31 cellular contexts compared by ENCODE assay signal in genomic region chr20:7420345-7420744, GRCh38.
A peak's percentile ranks its signal among the peaks of the same experiment; 100 is the strongest.
DNase-seq lines count a peak whose midpoint lies in the region; ATAC-seq and TF ChIP-seq lines count a peak whose summit lies in the region.
"Had no signal": no experiment of that assay in that cellular context is flagged by ENCODE, and none has a peak within 500 bp of the region (broad histone marks: within the 10 kb centered on the region; RNA-seq: fewer than 3 reads in every experiment).

No MANE protein-coding gene starts in this region.

- TF ChIP-seq CTCF in WTC11 (IDR thresholded peaks at IDR 0.05) (no peak), colonic mucosa (IDR thresholded peaks at IDR 0.05) (no peak)

- H3K18ac ChIP-seq in neuronal stem cell (ENCODE audit: low read length): no peak overlapping the region

- no peak overlapping the region for H2BK5ac ChIP-seq in neuronal stem cell (ENCODE audit: low read length)

- H3K27me3 Mint-ChIP-seq in WTC11 (ENCODE audit: low read depth): no peaks in the 10 kb centered on the region
- H3K27me3 Mint-ChIP-seq: B cell; CD4-positive, alpha-beta memory T cell; CD4-positive, alpha-beta T cell; CD4-positive, CD25-positive, alpha-beta regulatory T cell; CD8-positive, alpha-beta memory T cell had no signal

- no peak overlapping the region for H3K4me3 ChIP-seq in neuronal stem cell (ENCODE audit: low read length in 2 of 2)
- H3K4me3 ChIP-seq in colonic mucosa: no peak overlapping the region
- H3K4me3 ChIP-seq: A549; BLaER1; BLaER1 treated with 17β-estradiol and CSF1 and Interleukin-3, amounts not matched to agents 10 nM and 100 nM had no signal

- no peaks in the 10 kb centered on the region for H3K4me1 Mint-ChIP-seq in WTC11
- H3K4me1 Mint-ChIP-seq: B cell; CD14-positive monocyte; CD4-positive, alpha-beta memory T cell; CD4-positive, CD25-positive, alpha-beta regulatory T cell; CD8-positive, alpha-beta memory T cell had no signal

- intact Hi-C loops in colonic mucosa (cut with DNase I): no loop called here

- H3K36me3 Mint-ChIP-seq in WTC11: no peaks in the 10 kb centered on the region
- H3K36me3 Mint-ChIP-seq: CD14-positive monocyte; CD4-positive, alpha-beta memory T cell; CD4-positive, CD25-positive, alpha-beta regulatory T cell; CD8-positive, alpha-beta memory T cell; CD8-positive, alpha-beta T cell had no signal

- no peaks in the 10 kb centered on the region for H3K79me1 ChIP-seq in neuronal stem cell (ENCODE audit: low read depth, low read length)

- H3K27me3 ChIP-seq in neuronal stem cell (ENCODE audit: control insufficient read depth in 3 of 3, insufficient read depth in 3 of 3, low read depth in 1 of 3, low read length in 3 of 3) (no peaks in the 10 kb centered on the region), colonic mucosa (no peaks in the 10 kb centered on the region)
- H3K27me3 ChIP-seq: BE2C; BLaER1; BLaER1 treated with 17β-estradiol and CSF1 and Interleukin-3, amounts not matched to agents 10 nM and 100 nM had no signal

- no peak overlapping the region for H4K91ac ChIP-seq in neuronal stem cell (ENCODE audit: low read depth, low read length, poor library complexity)

- H2BK15ac ChIP-seq in neuronal stem cell (ENCODE audit: low read length): peak overlapping the region; percentile 58

- H3K36me3 ChIP-seq in neuronal stem cell (replicated peaks in 1 of 2; ENCODE audit: control insufficient read depth in 2 of 2, insufficient read depth in 2 of 2, low read length in 2 of 2) (no peaks in the 10 kb centered on the region), colonic mucosa (no peaks in the 10 kb centered on the region)
- H3K36me3 ChIP-seq: BE2C; BLaER1; BLaER1 treated with 17β-estradiol and CSF1 and Interleukin-3, amounts not matched to agents 10 nM and 100 nM had no signal

- no peak overlapping the region for H2BK12ac ChIP-seq in neuronal stem cell (ENCODE audit: low read length)

- H3K9ac ChIP-seq in neuronal stem cell (ENCODE audit: low read depth, low read length, poor library complexity): no peak overlapping the region
- H3K9ac ChIP-seq in colonic mucosa (ENCODE audit: low read depth in 2 of 2, low read length in 2 of 2): no peak overlapping the region
- H3K9ac ChIP-seq: BLaER1; BLaER1 treated with 17β-estradiol and CSF1 and Interleukin-3, amounts not matched to agents 10 nM and 100 nM had no signal

- no peak overlapping the region for H2AK5ac ChIP-seq in neuronal stem cell (ENCODE audit: low read depth, low read length)

- no peak overlapping the region for H2AFZ ChIP-seq in neuronal stem cell (ENCODE audit: low read length)

- no peak overlapping the region for H3K14ac ChIP-seq in neuronal stem cell (ENCODE audit: low read length)

- no peak overlapping the region for H3K4me3 Mint-ChIP-seq in WTC11
- H3K4me3 Mint-ChIP-seq: B cell; CD14-positive monocyte; CD4-positive, alpha-beta memory T cell; CD4-positive, alpha-beta T cell; CD4-positive, CD25-positive, alpha-beta regulatory T cell; CD8-positive, alpha-beta memory T cell; CD8-positive, alpha-beta T cell had no signal

- H3K23ac ChIP-seq in neuronal stem cell (ENCODE audit: low read depth, low read length, poor library complexity): no peak overlapping the region

- no peak overlapping the region for H3K4ac ChIP-seq in neuronal stem cell (ENCODE audit: low read length)

- no peak overlapping the region for H3K27ac Mint-ChIP-seq in WTC11
- H3K27ac Mint-ChIP-seq: B cell; CD14-positive monocyte; CD4-positive, alpha-beta memory T cell; CD4-positive, alpha-beta T cell; CD4-positive, CD25-positive, alpha-beta regulatory T cell; CD8-positive, alpha-beta memory T cell; CD8-positive, alpha-beta T cell had no signal

- POLR2A ChIA-PET in WTC11 (lab: Charles Lee): no interaction called here

- no peak for ATAC-seq in WTC11
- ATAC-seq: A549; CD8-positive, alpha-beta T cell had no signal

- CTCF ChIA-PET in WTC11 (lab: Charles Lee): no interaction called here

- no peak overlapping the region for H2BK120ac ChIP-seq in neuronal stem cell (ENCODE audit: low read depth, low read length)

- H3K4me1 ChIP-seq in neuronal stem cell (ENCODE audit: control insufficient read depth in 2 of 2, insufficient read depth in 1 of 2, low read depth in 1 of 2, low read length in 2 of 2) (no peaks in the 10 kb centered on the region), colonic mucosa (no peaks in the 10 kb centered on the region)
- H3K4me1 ChIP-seq: A549; BE2C; BLaER1; BLaER1 treated with 17β-estradiol and CSF1 and Interleukin-3, amounts not matched to agents 10 nM and 100 nM; Caco-2 had no signal

- DNase-seq in WTC11 (ENCODE audit: low spot score) (no peak), neuronal stem cell (ENCODE audit: low spot score) (no peak), colonic mucosa (no peak)
- no peak for DNase-seq in activated CD4-positive, alpha-beta T cell treated with anti-CD3 and anti-CD28 coated beads for 4 hours
- DNase-seq: 8988T; ACHN; AML-193; BE2C; C1 segment of cervical spinal cord; Caco-2; Calu3; CD4-positive, alpha-beta memory T cell; CD4-positive, alpha-beta T cell; CD4-positive, CD25-positive, alpha-beta regulatory T cell; CD8-positive, alpha-beta memory T cell; CD8-positive, alpha-beta T cell; COR-L47; DMS 273 treated with DMSO at 0.1 percent for 48 hours; DMS153; DMS53; DMS79; DMS79 treated with DMSO at 0.1 percent for 48 hours; DND-41; EL had no signal

- H3K9me3 ChIP-seq in neuronal stem cell (replicated peaks in 1 of 2; ENCODE audit: control insufficient read depth in 2 of 2, insufficient read depth in 1 of 2, low read depth in 1 of 2, low read length in 2 of 2) (no peaks in the 10 kb centered on the region), colonic mucosa (no peaks in the 10 kb centered on the region)
- H3K9me3 ChIP-seq: A549; BE2C; BLaER1; BLaER1 treated with 17β-estradiol and CSF1 and Interleukin-3, amounts not matched to agents 10 nM and 100 nM; Caco-2 had no signal

- no peaks in the 10 kb centered on the region for H3K9me3 Mint-ChIP-seq in WTC11
- H3K9me3 Mint-ChIP-seq: CD8-positive, alpha-beta T cell had no signal

- no peak overlapping the region for H4K8ac ChIP-seq in neuronal stem cell (ENCODE audit: low read depth, low read length)

- no peak overlapping the region for H3K4me2 ChIP-seq in neuronal stem cell (ENCODE audit: insufficient read depth, low read length, poor library complexity, severe bottlenecking)
- H3K4me2 ChIP-seq: A549; BLaER1; BLaER1 treated with 17β-estradiol and CSF1 and Interleukin-3, amounts not matched to agents 10 nM and 100 nM had no signal

- H3K27ac ChIP-seq in neuronal stem cell (replicated peaks; ENCODE audit: low read length): no peak overlapping the region
- H3K27ac ChIP-seq in colonic mucosa: no peak overlapping the region
- H3K27ac ChIP-seq: 22Rv1; A549; BLaER1; BLaER1 treated with 17β-estradiol and CSF1 and Interleukin-3, amounts not matched to agents 10 nM and 100 nM; C4-2B had no signal

TF ChIP-seq in WTC11, 78 proteins besides CTCF, POLR2A, EP300 and RAD21:
- peak; percentile 94 for TF ChIP-seq HMGA2 (CRISPR knock-in tag; IDR thresholded peaks at IDR 0.05)
- TF ChIP-seq, protein P1, sequence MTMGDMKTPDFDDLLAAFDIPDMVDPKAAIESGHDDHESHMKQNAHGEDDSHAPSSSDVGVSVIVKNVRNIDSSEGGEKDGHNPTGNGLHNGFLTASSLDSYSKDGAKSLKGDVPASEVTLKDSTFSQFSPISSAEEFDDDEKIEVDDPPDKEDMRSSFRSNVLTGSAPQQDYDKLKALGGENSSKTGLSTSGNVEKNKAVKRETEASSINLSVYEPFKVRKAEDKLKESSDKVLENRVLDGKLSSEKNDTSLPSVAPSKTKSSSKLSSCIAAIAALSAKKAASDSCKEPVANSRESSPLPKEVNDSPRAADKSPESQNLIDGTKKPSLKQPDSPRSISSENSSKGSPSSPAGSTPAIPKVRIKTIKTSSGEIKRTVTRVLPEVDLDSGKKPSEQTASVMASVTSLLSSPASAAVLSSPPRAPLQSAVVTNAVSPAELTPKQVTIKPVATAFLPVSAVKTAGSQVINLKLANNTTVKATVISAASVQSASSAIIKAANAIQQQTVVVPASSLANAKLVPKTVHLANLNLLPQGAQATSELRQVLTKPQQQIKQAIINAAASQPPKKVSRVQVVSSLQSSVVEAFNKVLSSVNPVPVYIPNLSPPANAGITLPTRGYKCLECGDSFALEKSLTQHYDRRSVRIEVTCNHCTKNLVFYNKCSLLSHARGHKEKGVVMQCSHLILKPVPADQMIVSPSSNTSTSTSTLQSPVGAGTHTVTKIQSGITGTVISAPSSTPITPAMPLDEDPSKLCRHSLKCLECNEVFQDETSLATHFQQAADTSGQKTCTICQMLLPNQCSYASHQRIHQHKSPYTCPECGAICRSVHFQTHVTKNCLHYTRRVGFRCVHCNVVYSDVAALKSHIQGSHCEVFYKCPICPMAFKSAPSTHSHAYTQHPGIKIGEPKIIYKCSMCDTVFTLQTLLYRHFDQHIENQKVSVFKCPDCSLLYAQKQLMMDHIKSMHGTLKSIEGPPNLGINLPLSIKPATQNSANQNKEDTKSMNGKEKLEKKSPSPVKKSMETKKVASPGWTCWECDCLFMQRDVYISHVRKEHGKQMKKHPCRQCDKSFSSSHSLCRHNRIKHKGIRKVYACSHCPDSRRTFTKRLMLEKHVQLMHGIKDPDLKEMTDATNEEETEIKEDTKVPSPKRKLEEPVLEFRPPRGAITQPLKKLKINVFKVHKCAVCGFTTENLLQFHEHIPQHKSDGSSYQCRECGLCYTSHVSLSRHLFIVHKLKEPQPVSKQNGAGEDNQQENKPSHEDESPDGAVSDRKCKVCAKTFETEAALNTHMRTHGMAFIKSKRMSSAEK (CRISPR knock-in tag; IDR thresholded peaks at IDR 0.05; ENCODE audit: borderline replicate concordance): no peak
